Comparison of ENCODE assay signal across 10 cellular contexts in genomic region chr12:47715877-47716548, GRCh38. TPM values are rescaled to one million over a fixed set of nuclear protein-coding genes. Genes with fewer than 3 reads are reported as not detected.
DNase-seq lines count a peak whose midpoint lies in the region; ATAC-seq and TF ChIP-seq lines count a peak whose summit lies in the region.
"Had no signal": no experiment of that assay in that cellular context is flagged by ENCODE, and none has a peak within 500 bp of the region (broad histone marks: within the 10 kb centered on the region; RNA-seq: fewer than 3 reads in every experiment).

No MANE protein-coding gene starts in this region.

- H3K27ac ChIP-seq in esophagus (ENCODE audit: low read depth in 2 of 2, low read length in 1 of 2) (peak overlapping the region; percentile 36 to 80), muscle layer of duodenum (ENCODE audit: low read length) (peak overlapping the region; percentile 5), thyroid gland (peak overlapping the region; percentile 14 to 95 (median 46))
- H3K27ac ChIP-seq: neutrophil had no signal

- H3K27ac Mint-ChIP-seq in T-helper 17 cell: peak overlapping the region; percentile 21

- no peaks in the 10 kb centered on the region for H3K27me3 Mint-ChIP-seq in T-helper 17 cell

- H3K9me3 ChIP-seq in T-helper 17 cell (ENCODE audit: control insufficient read depth, low read length, poor library complexity, severe bottlenecking): no peaks in the 10 kb centered on the region
- H3K9me3 ChIP-seq in esophagus (ENCODE audit: control insufficient read depth in 2 of 2, insufficient read depth in 1 of 2, low read depth in 1 of 2, low read length in 1 of 2): no peaks in the 10 kb centered on the region
- no peaks in the 10 kb centered on the region for H3K9me3 ChIP-seq in muscle layer of duodenum (ENCODE audit: control insufficient read depth in 1 of 2, low read length in 2 of 2)
- H3K9me3 ChIP-seq in thyroid gland: no peaks in the 10 kb centered on the region
- H3K9me3 ChIP-seq: neutrophil had no signal

- no peaks in the 10 kb centered on the region for H3K27me3 ChIP-seq in esophagus (ENCODE audit: control insufficient read depth in 1 of 2, insufficient read depth in 2 of 2, low read length in 2 of 2)
- no peaks in the 10 kb centered on the region for H3K27me3 ChIP-seq in muscle layer of duodenum (ENCODE audit: low read depth, low read length)
- H3K27me3 ChIP-seq in thyroid gland: no peaks in the 10 kb centered on the region

- TF ChIP-seq POLR2A in thyroid gland (IDR thresholded peaks at IDR 0.05): no peak

- ATAC-seq in T-helper 17 cell (no peak), HG03432 (IDR thresholded peaks at IDR 0.05; ENCODE audit: unreplicated experiment) (no peak), HG03354 (IDR thresholded peaks at IDR 0.05; ENCODE audit: poor library complexity, severe bottlenecking, unreplicated experiment) (no peak), HG02678 (IDR thresholded peaks at IDR 0.05; ENCODE audit: unreplicated experiment) (no peak)

- no peak for DNase-seq in T-helper 17 cell
- no peak for DNase-seq in thyroid gland
- no peak for DNase-seq in superior temporal gyrus (ENCODE audit: extremely low spot score)

- H3K4me1 ChIP-seq in esophagus (ENCODE audit: control insufficient read depth in 2 of 2, insufficient read depth in 2 of 2, low read length in 1 of 2) (peaks cover 0 to 20% of the 10 kb centered on the region in 2 donors), muscle layer of duodenum (ENCODE audit: control insufficient read depth in 1 of 2, insufficient read depth in 2 of 2, low read length in 2 of 2) (peaks cover 32 to 33% of the 10 kb centered on the region in 2 donors), thyroid gland (peaks cover 17 to 44% of the 10 kb centered on the region in 2 donors)

- H3K4me3 ChIP-seq in esophagus (ENCODE audit: low read depth in 1 of 2, low read length in 2 of 2): no peak overlapping the region
- H3K4me3 ChIP-seq in muscle layer of duodenum (ENCODE audit: low read depth in 1 of 2, low read length in 2 of 2): peak overlapping the region; percentile 3
- no peak overlapping the region for H3K4me3 ChIP-seq in thyroid gland (replicated peaks in 1 of 3)

- TF ChIP-seq CTCF in thyroid gland (IDR thresholded peaks at IDR 0.05): no peak

- no peak overlapping the region for H3K4me3 Mint-ChIP-seq in T-helper 17 cell

- intact Hi-C loops in thyroid gland (cut with DNase I): loop anchor here (2.0 to 10.0 kb wide), 2 partner anchors 123 to 439 kb away; partner anchors contain the start of gene ASB8

- H3K36me3 ChIP-seq in esophagus (ENCODE audit: control insufficient read depth in 2 of 2, insufficient read depth in 2 of 2, low read length in 1 of 2): peaks cover 3 to 6% of the 10 kb centered on the region in 2 donors
- H3K36me3 ChIP-seq in muscle layer of duodenum (ENCODE audit: control insufficient read depth in 1 of 2, insufficient read depth in 2 of 2, low read length in 2 of 2): peaks cover 0 to 5% of the 10 kb centered on the region in 2 donors
- H3K36me3 ChIP-seq in thyroid gland: no peaks in the 10 kb centered on the region

- peaks cover 13% of the 10 kb centered on the region for H3K4me1 Mint-ChIP-seq in T-helper 17 cell

- WGBS in esophagus, 2 donors: 66 to 67% methylated on average over 13 of the region's 13 CpGs
- WGBS in thyroid gland, 2 donors: 81 to 82% methylated on average over 13 of the region's 13 CpGs

- no peaks in the 10 kb centered on the region for H3K36me3 Mint-ChIP-seq in T-helper 17 cell (ENCODE audit: low read depth)

RNA-seq across cellular contexts. Expression of gene ENDOU, which starts 9.3 kb away (rescaled TPM):
- total RNA-seq in T-helper 17 cell (under 1 TPM in 1 of 2 donors, not detected in 1; 0.12 TPM), thyroid gland (1 to 10 TPM in 3 of 4 donors, under 1 TPM in 1; 0.11 to 1.9 (median 1.2) TPM)
- 100 to 1,000 TPM; 101 to 139 TPM for polyA plus RNA-seq in esophagus
- total RNA-seq: CD8-positive, alpha-beta memory T cell had no signal
- polyA plus RNA-seq: CD8-positive, alpha-beta memory T cell had no signal

RNA-seq across cellular contexts. Expression of gene RPAP3, which starts 10.2 kb away (rescaled TPM):
- total RNA-seq in T-helper 17 cell: 10 to 100 TPM; 22.7 to 23.5 TPM
- polyA plus RNA-seq in esophagus: 10 to 100 TPM in 1 of 2 donors, 1 to 10 TPM in 1; 5.3 to 11.6 TPM
- total RNA-seq in thyroid gland: 10 to 100 TPM; 17.9 to 24.9 (median 21.4) TPM

RNA-seq across cellular contexts. Expression of gene RAPGEF3, which starts 42.7 kb away (rescaled TPM):
- under 1 TPM; 0.27 to 0.55 TPM for total RNA-seq in T-helper 17 cell
- polyA plus RNA-seq in esophagus: 10 to 100 TPM; 23.2 to 75.2 TPM
- 100 to 1,000 TPM in 2 of 4 donors, 10 to 100 TPM in 2; 87.3 to 178 (median 125) TPM for total RNA-seq in thyroid gland

RNA-seq across cellular contexts. Expression of gene SLC48A1, which starts 57.0 kb away (rescaled TPM):
- total RNA-seq in T-helper 17 cell (1 to 10 TPM; 5.9 to 6.9 TPM), thyroid gland (100 to 1,000 TPM in 3 of 4 donors, 10 to 100 TPM in 1; 59.3 to 276 (median 187) TPM)
- polyA plus RNA-seq in esophagus: 10 to 100 TPM; 17.7 to 20.6 TPM

Comparison
In these comparisons a context has a peak if more than half of its experiments do, and no peak if none do; other contexts are left out.
1. H3K27ac ChIP-seq: peak in every context shown above with its lines; median percentile 58 in esophagus; 46 in thyroid gland; 5 in muscle layer of duodenum.
2. H3K4me3 ChIP-seq: peak in muscle layer of duodenum (2 of 2); none in esophagus (0 of 2) and thyroid gland (0 of 3).
3. RNA of gene RAPGEF3, which starts 42.7 kb away (total RNA-seq): 87.3 to 178 TPM in thyroid gland; 0.27 to 0.55 TPM in T-helper 17 cell; every median in the first group is over 10 times any median in the second.